In the genomic region with DNA sequence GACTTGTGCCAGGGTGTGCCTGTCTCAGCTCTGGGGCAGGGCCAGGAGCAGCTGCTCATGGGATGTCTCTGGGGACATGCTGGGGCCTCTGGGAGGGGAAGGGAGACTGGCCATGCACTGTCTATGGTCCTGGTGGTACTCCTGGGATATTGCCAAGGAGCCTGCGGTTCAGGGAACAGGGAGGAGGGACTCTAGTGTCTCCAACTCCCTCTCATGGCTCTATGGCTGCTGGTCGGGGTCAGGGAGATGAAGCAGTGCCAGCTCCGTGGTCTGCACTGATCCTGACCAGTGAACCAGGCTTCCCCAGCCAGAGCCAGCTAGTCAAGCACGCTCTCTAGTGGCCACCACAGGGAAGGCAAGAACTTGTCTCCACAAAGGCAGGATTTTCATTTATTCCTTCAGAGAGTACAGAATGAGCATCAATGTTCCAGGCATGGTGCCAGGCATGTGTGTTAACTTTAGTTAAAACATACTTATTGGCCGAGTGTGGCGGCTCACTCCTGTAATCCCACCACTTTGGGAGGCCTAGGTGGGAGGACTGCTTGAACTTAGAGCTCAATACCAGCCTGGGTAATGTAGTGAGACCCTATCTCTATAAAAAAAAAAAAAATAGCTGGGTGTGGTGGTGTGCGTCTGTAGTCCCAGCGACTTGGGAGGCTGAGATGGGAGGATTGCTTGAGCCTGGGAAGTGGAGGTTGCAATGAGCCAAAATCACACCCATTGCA, we compare ENCODE assay signal across 8 cellular contexts. TPM values are rescaled to one million over a fixed set of nuclear protein-coding genes. Genes with fewer than 3 reads are reported as not detected.
A peak's percentile ranks its signal among the peaks of the same experiment; 100 is the strongest.
DNase-seq lines count a peak whose midpoint lies in the region; ATAC-seq and TF ChIP-seq lines count a peak whose summit lies in the region.

No MANE protein-coding gene starts in this region.

- no peak overlapping the region for H3K27ac ChIP-seq in parathyroid adenoma

- H3K27me3 Mint-ChIP-seq in activated naive CD4-positive, alpha-beta T cell treated with anti-CD3 and anti-CD28 coated beads for 36 hours (ENCODE audit: low read depth) = no peaks in the 10 kb centered on the region

- H3K4me1 ChIP-seq in parathyroid adenoma = no peaks in the 10 kb centered on the region

- H3K79me2 ChIP-seq in parathyroid adenoma = no peaks in the 10 kb centered on the region

- no peaks in the 10 kb centered on the region for H3K9me3 ChIP-seq in parathyroid adenoma (ENCODE audit: control insufficient read depth, low read length)

- no peak overlapping the region for H3K9ac ChIP-seq in parathyroid adenoma

- ATAC-seq in GM21423 (IDR thresholded peaks at IDR 0.05; ENCODE audit: unreplicated experiment) (no peak), HG02763 (IDR thresholded peaks at IDR 0.05; ENCODE audit: unreplicated experiment) (no peak)

- H3K4me3 Mint-ChIP-seq in activated naive CD4-positive, alpha-beta T cell treated with anti-CD3 and anti-CD28 coated beads for 36 hours = no peak overlapping the region

- DNase-seq in GM06990 (ENCODE audit: extremely low read depth, insufficient read length) (no peak), NCI-H1105 treated with DMSO at 0.1 percent for 48 hours (lab: John Stamatoyannopoulos, UW) (peak; percentile 76), SK-N-DZ (ENCODE audit: low spot score) (peak; percentile 81), germinal center (ENCODE audit: low spot score) (peak; percentile 81)
- DNase-seq in activated naive CD4-positive, alpha-beta T cell treated with anti-CD3 and anti-CD28 coated beads for 36 hours = peak; percentile 86

- no peaks in the 10 kb centered on the region for H3K9me3 Mint-ChIP-seq in activated naive CD4-positive, alpha-beta T cell treated with anti-CD3 and anti-CD28 coated beads for 36 hours

- H2AFZ ChIP-seq in parathyroid adenoma = peak overlapping the region; percentile 16

- H3K4me3 ChIP-seq in GM06990 (replicated peaks; ENCODE audit: low read depth, low read length) = no peak overlapping the region
- H3K4me3 ChIP-seq in parathyroid adenoma (ENCODE audit: low read depth, low read length) = no peak overlapping the region

- TF ChIP-seq CTCF in GM06990 (IDR thresholded peaks at IDR 0.05; ENCODE audit: insufficient read depth, low read length, poor library complexity, severe bottlenecking) (peak; percentile 95), parathyroid adenoma (IDR thresholded peaks at IDR 0.05) (peak; percentile 87)

- no peaks in the 10 kb centered on the region for H3K36me3 Mint-ChIP-seq in activated naive CD4-positive, alpha-beta T cell treated with anti-CD3 and anti-CD28 coated beads for 36 hours (ENCODE audit: low read depth)

- H3K27ac Mint-ChIP-seq in activated naive CD4-positive, alpha-beta T cell treated with anti-CD3 and anti-CD28 coated beads for 36 hours = no peak overlapping the region

- H3K27me3 ChIP-seq in GM06990 (replicated peaks; ENCODE audit: control insufficient read depth, insufficient read depth, low read length) (peaks cover 2% of the 10 kb centered on the region; the same call in 1 of the 2 replicates), parathyroid adenoma (ENCODE audit: control insufficient read depth, insufficient read depth, low read length) (no peaks in the 10 kb centered on the region)

- CTCF ChIA-PET in activated naive CD4-positive, alpha-beta T cell treated with anti-CD3 and anti-CD28 coated beads for 36 hours (lab: Charles Lee) = interaction anchor here (0.5 to 9.5 kb wide), 34 partner anchors 9 to 273 kb away, joined by 3 to 132 read pairs (median 4); a partner anchor contains a TSS

- H3K4me1 Mint-ChIP-seq in activated naive CD4-positive, alpha-beta T cell treated with anti-CD3 and anti-CD28 coated beads for 36 hours (ENCODE audit: low read depth) = peaks cover 7% of the 10 kb centered on the region

- H3K36me3 ChIP-seq in GM06990 (ENCODE audit: control insufficient read depth, insufficient read depth, low read length) = no peaks in the 10 kb centered on the region
- H3K36me3 ChIP-seq in parathyroid adenoma (ENCODE audit: control insufficient read depth, insufficient read depth, low read length) = no peaks in the 10 kb centered on the region

- H3K4me2 ChIP-seq in parathyroid adenoma (ENCODE audit: low read length) = no peak overlapping the region

- intact Hi-C loops in activated naive CD4-positive, alpha-beta T cell treated with anti-CD3 and anti-CD28 coated beads for 36 hours (cut with micrococcal nuclease) = loop anchor here (1.0 to 5.0 kb wide), 6 partner anchors 48 to 200 kb away; no protein-coding TSS in a partner anchor

RNA-seq across cellular contexts. Expression of a gene that starts 2.5 kb away (rescaled TPM):
- 0.90 and 1.5 TPM in 2 replicates for polyA plus RNA-seq in SK-N-DZ (2014; cell fraction: cytosol; rRNA removed)
- polyA plus RNA-seq in SK-N-DZ (2014; cell fraction: nucleus; rRNA removed) = 5.9 and 6.9 TPM in 2 replicates
- under 1 TPM; 0.45 to 0.49 TPM for total RNA-seq in activated naive CD4-positive, alpha-beta T cell treated with anti-CD3 and anti-CD28 coated beads for 36 hours

RNA-seq across cellular contexts. Expression of a gene that starts 19.8 kb away (rescaled TPM):
- 136 and 163 TPM in 2 replicates for polyA plus RNA-seq in SK-N-DZ (2014; cell fraction: cytosol; rRNA removed)
- polyA plus RNA-seq in SK-N-DZ (2014; cell fraction: nucleus; rRNA removed) = 112 and 279 TPM in 2 replicates
- 1,000 to 10,000 TPM; 1,302 to 1,352 TPM for total RNA-seq in activated naive CD4-positive, alpha-beta T cell treated with anti-CD3 and anti-CD28 coated beads for 36 hours

RNA-seq across cellular contexts. Expression of a gene that starts 30.3 kb away (rescaled TPM):
- polyA plus RNA-seq in SK-N-DZ (2014; cell fraction: cytosol; rRNA removed) = 0.42 and 1.0 TPM in 2 replicates
- 2.1 and 2.9 TPM in 2 replicates for polyA plus RNA-seq in SK-N-DZ (2014; cell fraction: nucleus; rRNA removed)
- under 1 TPM; 0.52 to 0.74 TPM for total RNA-seq in activated naive CD4-positive, alpha-beta T cell treated with anti-CD3 and anti-CD28 coated beads for 36 hours

RNA-seq across cellular contexts. Expression of a gene that starts 56.3 kb away (rescaled TPM):
- 11.7 and 18.5 TPM in 2 replicates for polyA plus RNA-seq in SK-N-DZ (2014; cell fraction: cytosol; rRNA removed)
- polyA plus RNA-seq in SK-N-DZ (2014; cell fraction: nucleus; rRNA removed) = 74.0 and 80.6 TPM in 2 replicates
- total RNA-seq in activated naive CD4-positive, alpha-beta T cell treated with anti-CD3 and anti-CD28 coated beads for 36 hours = 1 to 10 TPM; 4.2 to 4.3 TPM
